In the genomic region with DNA sequence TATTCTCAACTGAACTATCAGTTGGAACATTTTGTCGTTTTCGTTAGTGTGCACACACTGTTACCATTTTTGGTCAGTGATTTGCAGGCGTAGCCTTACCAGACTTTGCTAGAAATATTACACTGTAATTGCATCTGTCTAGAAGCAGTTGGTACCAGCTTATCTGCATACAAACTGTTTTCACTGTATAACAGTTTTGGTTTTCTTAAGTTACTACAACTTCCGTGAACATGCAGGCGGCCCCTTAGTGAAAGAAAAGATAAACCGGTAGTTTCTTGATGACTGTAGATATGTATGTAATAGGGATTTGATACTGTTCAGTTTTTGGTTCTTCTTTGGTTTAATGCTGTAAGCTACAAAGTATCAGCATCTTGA, we compare ENCODE assay signal across 8 cellular contexts. TPM values are rescaled to one million over a fixed set of nuclear protein-coding genes. Genes with fewer than 3 reads are reported as not detected.
A peak's percentile ranks its signal among the peaks of the same experiment; 100 is the strongest.
DNase-seq lines count a peak whose midpoint lies in the region; ATAC-seq and TF ChIP-seq lines count a peak whose summit lies in the region.

No MANE protein-coding gene starts in this region.

- peaks cover 3% of the 10 kb centered on the region; the same call in 1 of the 2 replicates for H3K9me3 Mint-ChIP-seq in WTC11

- peak overlapping the region; percentile 88 for H3K4me3 Mint-ChIP-seq in WTC11

- H3K4me1 Mint-ChIP-seq in WTC11: peaks cover 62% of the 10 kb centered on the region

- H3K9me3 ChIP-seq in right cardiac atrium (ENCODE audit: control insufficient read depth, low read length): no peaks in the 10 kb centered on the region

- H3K4me1 ChIP-seq in right cardiac atrium (ENCODE audit: control insufficient read depth, insufficient read depth, low read length): peaks cover 3% of the 10 kb centered on the region

- 8% methylated on average over 6 of the region's 6 CpGs for WGBS in right cardiac atrium

- H3K4me3 ChIP-seq in right cardiac atrium (ENCODE audit: low read length): peak overlapping the region; percentile 80

- DNase-seq in Ammon's horn (ENCODE audit: low spot score) (peak; percentile 16), GM20000 (ENCODE audit: low spot score) (peak; percentile 69), WTC11 (ENCODE audit: low spot score) (no peak), right cardiac atrium (no peak), putamen (ENCODE audit: low spot score) (no peak), NCI-H1694 treated with DMSO at 0.1 percent for 48 hours (lab: John Stamatoyannopoulos, UW) (no peak)
- DNase-seq in stimulated activated naive CD8-positive, alpha-beta T cell treated with anti-CD3 and anti-CD28 coated beads, Interleukin-15, Interleukin-2, amounts not matched to agents 100 U/mL and 50 U/mL, for 24 hours: no peak

- H3K27ac ChIP-seq in right cardiac atrium (ENCODE audit: low read length): no peak overlapping the region

- no peaks in the 10 kb centered on the region for H3K27me3 ChIP-seq in right cardiac atrium (ENCODE audit: control insufficient read depth, insufficient read depth)

- H3K27me3 Mint-ChIP-seq in WTC11 (ENCODE audit: low read depth): no peaks in the 10 kb centered on the region

- no peak for TF ChIP-seq CTCF in GM20000 (IDR thresholded peaks at IDR 0.05; ENCODE audit: extremely low read depth, missing control alignments)
- no peak for TF ChIP-seq CTCF in WTC11 (IDR thresholded peaks at IDR 0.05)

- intact Hi-C loops in right cardiac atrium (cut with DNase I): loop anchor here in 1 of 4 donors (5.0 kb wide), 1 partner anchor 34 kb away; no protein-coding TSS in a partner anchor

- H3K36me3 Mint-ChIP-seq in WTC11: 0 out of 2 replicates have a peak, but pooled peaks cover 1% of the 10 kb centered on the region

- ATAC-seq in WTC11 (no peak), right cardiac atrium (no peak), HG03196 (IDR thresholded peaks at IDR 0.05; ENCODE audit: unreplicated experiment) (no peak)
- ATAC-seq in stimulated activated naive CD8-positive, alpha-beta T cell treated with anti-CD3 and anti-CD28 coated beads, Interleukin-15, Interleukin-2, amounts not matched to agents 100 U/mL and 50 U/mL, for 24 hours: peak; percentile 19

- CTCF ChIA-PET in WTC11 (lab: Charles Lee): interaction anchor here (1.9 kb wide), 1 partner anchor 66 kb away, joined by 12 read pairs; no protein-coding TSS in a partner anchor

- H3K27ac Mint-ChIP-seq in WTC11: peak overlapping the region; percentile 74; the same call in 1 of the 2 replicates

- POLR2A ChIA-PET in WTC11 (lab: Charles Lee): interaction anchor here (1.5 to 2.7 kb wide), 6 partner anchors 14 to 111 kb away, joined by 4 to 23 read pairs (median 10); a partner anchor contains a TSS

TF ChIP-seq in WTC11, 78 proteins besides CTCF, POLR2A, EP300 and RAD21:
- TF ChIP-seq, protein P1, sequence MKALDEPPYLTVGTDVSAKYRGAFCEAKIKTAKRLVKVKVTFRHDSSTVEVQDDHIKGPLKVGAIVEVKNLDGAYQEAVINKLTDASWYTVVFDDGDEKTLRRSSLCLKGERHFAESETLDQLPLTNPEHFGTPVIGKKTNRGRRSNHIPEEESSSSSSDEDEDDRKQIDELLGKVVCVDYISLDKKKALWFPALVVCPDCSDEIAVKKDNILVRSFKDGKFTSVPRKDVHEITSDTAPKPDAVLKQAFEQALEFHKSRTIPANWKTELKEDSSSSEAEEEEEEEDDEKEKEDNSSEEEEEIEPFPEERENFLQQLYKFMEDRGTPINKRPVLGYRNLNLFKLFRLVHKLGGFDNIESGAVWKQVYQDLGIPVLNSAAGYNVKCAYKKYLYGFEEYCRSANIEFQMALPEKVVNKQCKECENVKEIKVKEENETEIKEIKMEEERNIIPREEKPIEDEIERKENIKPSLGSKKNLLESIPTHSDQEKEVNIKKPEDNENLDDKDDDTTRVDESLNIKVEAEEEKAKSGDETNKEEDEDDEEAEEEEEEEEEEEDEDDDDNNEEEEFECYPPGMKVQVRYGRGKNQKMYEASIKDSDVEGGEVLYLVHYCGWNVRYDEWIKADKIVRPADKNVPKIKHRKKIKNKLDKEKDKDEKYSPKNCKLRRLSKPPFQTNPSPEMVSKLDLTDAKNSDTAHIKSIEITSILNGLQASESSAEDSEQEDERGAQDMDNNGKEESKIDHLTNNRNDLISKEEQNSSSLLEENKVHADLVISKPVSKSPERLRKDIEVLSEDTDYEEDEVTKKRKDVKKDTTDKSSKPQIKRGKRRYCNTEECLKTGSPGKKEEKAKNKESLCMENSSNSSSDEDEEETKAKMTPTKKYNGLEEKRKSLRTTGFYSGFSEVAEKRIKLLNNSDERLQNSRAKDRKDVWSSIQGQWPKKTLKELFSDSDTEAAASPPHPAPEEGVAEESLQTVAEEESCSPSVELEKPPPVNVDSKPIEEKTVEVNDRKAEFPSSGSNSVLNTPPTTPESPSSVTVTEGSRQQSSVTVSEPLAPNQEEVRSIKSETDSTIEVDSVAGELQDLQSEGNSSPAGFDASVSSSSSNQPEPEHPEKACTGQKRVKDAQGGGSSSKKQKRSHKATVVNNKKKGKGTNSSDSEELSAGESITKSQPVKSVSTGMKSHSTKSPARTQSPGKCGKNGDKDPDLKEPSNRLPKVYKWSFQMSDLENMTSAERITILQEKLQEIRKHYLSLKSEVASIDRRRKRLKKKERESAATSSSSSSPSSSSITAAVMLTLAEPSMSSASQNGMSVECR (CRISPR knock-in tag; IDR thresholded peaks at IDR 0.05; ENCODE audit: borderline replicate concordance): no peak
- TF ChIP-seq, protein P2, sequence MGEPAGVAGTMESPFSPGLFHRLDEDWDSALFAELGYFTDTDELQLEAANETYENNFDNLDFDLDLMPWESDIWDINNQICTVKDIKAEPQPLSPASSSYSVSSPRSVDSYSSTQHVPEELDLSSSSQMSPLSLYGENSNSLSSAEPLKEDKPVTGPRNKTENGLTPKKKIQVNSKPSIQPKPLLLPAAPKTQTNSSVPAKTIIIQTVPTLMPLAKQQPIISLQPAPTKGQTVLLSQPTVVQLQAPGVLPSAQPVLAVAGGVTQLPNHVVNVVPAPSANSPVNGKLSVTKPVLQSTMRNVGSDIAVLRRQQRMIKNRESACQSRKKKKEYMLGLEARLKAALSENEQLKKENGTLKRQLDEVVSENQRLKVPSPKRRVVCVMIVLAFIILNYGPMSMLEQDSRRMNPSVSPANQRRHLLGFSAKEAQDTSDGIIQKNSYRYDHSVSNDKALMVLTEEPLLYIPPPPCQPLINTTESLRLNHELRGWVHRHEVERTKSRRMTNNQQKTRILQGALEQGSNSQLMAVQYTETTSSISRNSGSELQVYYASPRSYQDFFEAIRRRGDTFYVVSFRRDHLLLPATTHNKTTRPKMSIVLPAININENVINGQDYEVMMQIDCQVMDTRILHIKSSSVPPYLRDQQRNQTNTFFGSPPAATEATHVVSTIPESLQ (CRISPR knock-in tag; IDR thresholded peaks at IDR 0.05): no peak
- TF ChIP-seq, protein P3, sequence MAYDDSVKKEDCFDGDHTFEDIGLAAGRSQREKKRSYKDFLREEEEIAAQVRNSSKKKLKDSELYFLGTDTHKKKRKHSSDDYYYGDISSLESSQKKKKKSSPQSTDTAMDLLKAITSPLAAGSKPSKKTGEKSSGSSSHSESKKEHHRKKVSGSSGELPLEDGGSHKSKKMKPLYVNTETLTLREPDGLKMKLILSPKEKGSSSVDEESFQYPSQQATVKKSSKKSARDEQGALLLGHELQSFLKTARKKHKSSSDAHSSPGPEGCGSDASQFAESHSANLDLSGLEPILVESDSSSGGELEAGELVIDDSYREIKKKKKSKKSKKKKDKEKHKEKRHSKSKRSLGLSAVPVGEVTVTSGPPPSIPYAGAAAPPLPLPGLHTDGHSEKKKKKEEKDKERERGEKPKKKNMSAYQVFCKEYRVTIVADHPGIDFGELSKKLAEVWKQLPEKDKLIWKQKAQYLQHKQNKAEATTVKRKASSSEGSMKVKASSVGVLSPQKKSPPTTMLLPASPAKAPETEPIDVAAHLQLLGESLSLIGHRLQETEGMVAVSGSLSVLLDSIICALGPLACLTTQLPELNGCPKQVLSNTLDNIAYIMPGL (CRISPR knock-in tag; IDR thresholded peaks at IDR 0.05): no peak
- TF ChIP-seq HMGA2 (CRISPR knock-in tag; IDR thresholded peaks at IDR 0.05) (no peak), ZNF423 (CRISPR knock-in tag; IDR thresholded peaks at IDR 0.05) (no peak), KAT7 (CRISPR knock-in tag; IDR thresholded peaks at IDR 0.05; ENCODE audit: borderline replicate concordance) (no peak)

RNA-seq across cellular contexts. Expression of a gene that starts 1.3 kb away (rescaled TPM):
- total RNA-seq in WTC11 (2021): 145 to 153 TPM (median 149 TPM) in 3 replicates
- total RNA-seq in right cardiac atrium: 100 to 1,000 TPM; 720 to 770 (median 741) TPM
- polyA plus RNA-seq in right cardiac atrium: 929 TPM

RNA-seq across cellular contexts. Expression of a gene that starts 40.0 kb away (rescaled TPM):
- total RNA-seq in WTC11 (2021) (1.9 to 3.0 TPM (median 2.7 TPM) in 3 replicates), right cardiac atrium (1 to 10 TPM in 1 of 4 donors, under 1 TPM in 3; 0.64 to 1.8 (median 0.77) TPM)
- polyA plus RNA-seq in right cardiac atrium: 0.59 TPM

Comparison
In these comparisons a context has a peak if more than half of its experiments do, and no peak if none do; other contexts are left out.
1. DNase-seq: peak in Ammon's horn (single experiment) and GM20000 (single experiment); none in WTC11 (single experiment), right cardiac atrium (0 of 3), stimulated activated naive CD8-positive, alpha-beta T cell treated with anti-CD3 and anti-CD28 coated beads, Interleukin-15, Interleukin-2, amounts not matched to agents 100 U/mL and 50 U/mL, for 24 hours (single experiment), putamen (single experiment) and NCI-H1694 treated with DMSO at 0.1 percent for 48 hours (single experiment).